2 cellular contexts compared by ENCODE assay signal in the genomic region with DNA sequence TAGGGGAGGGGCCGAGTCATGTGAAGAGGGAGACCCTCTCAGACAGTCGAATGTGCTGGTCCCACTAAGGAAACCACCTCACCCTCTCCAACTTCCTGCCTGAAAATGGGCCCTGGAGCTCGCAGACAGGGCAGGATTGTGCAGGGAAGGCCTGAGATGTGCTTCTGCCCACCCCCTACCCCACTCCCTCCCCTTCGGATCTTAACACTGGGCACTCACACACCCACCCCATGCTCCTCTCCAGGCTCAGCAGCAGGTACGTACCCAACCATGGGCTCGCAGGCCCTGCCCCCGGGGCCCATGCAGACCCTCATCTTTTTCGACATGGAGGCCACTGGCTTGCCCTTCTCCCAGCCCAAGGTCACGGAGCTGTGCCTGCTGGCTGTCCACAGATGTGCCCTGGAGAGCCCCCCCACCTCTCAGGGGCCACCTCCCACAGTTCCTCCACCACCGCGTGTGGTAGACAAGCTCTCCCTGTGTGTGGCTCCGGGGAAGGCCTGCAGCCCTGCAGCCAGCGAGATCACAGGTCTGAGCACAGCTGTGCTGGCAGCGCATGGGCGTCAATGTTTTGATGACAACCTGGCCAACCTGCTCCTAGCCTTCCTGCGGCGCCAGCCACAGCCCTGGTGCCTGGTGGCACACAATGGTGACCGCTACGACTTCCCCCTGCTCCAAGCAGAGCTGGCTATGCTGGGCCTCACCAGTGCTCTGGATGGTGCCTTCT.
A peak's percentile ranks its signal among the peaks of the same experiment; 100 is the strongest.
TF ChIP-seq lines count a peak whose summit lies in the region.

No MANE protein-coding gene starts in this region.

TF ChIP-seq in A549, 52 proteins besides CTCF, POLR2A, EP300 and RAD21:
- no peak for TF ChIP-seq FOSL2 (IDR thresholded peaks at IDR 0.05)
- TF ChIP-seq FOSL2 (CRISPR knock-in tag; IDR thresholded peaks at IDR 0.05) = no peak
- no peak for TF ChIP-seq ELK1 (IDR thresholded peaks at IDR 0.05; ENCODE audit: low read depth, low read length)
- no peak for TF ChIP-seq KDM5A (IDR thresholded peaks at IDR 0.05)
- no peak for TF ChIP-seq NR3C1 (IDR thresholded peaks at IDR 0.05)
- TF ChIP-seq RARB (CRISPR knock-in tag; IDR thresholded peaks at IDR 0.05) = no peak
- TF ChIP-seq JUN (IDR thresholded peaks at IDR 0.05) = no peak
- TF ChIP-seq GATA3 (IDR thresholded peaks at IDR 0.05; ENCODE audit: borderline replicate concordance) = no peak
- TF ChIP-seq EHMT2 (IDR thresholded peaks at IDR 0.05; ENCODE audit: low read depth) = no peak
- no peak for TF ChIP-seq ZC3H11A (IDR thresholded peaks at IDR 0.05)
- no peak for TF ChIP-seq ZFP36 (IDR thresholded peaks at IDR 0.05; ENCODE audit: borderline replicate concordance, partially characterized antibody)
- no peak for TF ChIP-seq HDAC2 (IDR thresholded peaks at IDR 0.05)
- TF ChIP-seq CEBPB (IDR thresholded peaks at IDR 0.05) = no peak
- TF ChIP-seq, protein P1, sequence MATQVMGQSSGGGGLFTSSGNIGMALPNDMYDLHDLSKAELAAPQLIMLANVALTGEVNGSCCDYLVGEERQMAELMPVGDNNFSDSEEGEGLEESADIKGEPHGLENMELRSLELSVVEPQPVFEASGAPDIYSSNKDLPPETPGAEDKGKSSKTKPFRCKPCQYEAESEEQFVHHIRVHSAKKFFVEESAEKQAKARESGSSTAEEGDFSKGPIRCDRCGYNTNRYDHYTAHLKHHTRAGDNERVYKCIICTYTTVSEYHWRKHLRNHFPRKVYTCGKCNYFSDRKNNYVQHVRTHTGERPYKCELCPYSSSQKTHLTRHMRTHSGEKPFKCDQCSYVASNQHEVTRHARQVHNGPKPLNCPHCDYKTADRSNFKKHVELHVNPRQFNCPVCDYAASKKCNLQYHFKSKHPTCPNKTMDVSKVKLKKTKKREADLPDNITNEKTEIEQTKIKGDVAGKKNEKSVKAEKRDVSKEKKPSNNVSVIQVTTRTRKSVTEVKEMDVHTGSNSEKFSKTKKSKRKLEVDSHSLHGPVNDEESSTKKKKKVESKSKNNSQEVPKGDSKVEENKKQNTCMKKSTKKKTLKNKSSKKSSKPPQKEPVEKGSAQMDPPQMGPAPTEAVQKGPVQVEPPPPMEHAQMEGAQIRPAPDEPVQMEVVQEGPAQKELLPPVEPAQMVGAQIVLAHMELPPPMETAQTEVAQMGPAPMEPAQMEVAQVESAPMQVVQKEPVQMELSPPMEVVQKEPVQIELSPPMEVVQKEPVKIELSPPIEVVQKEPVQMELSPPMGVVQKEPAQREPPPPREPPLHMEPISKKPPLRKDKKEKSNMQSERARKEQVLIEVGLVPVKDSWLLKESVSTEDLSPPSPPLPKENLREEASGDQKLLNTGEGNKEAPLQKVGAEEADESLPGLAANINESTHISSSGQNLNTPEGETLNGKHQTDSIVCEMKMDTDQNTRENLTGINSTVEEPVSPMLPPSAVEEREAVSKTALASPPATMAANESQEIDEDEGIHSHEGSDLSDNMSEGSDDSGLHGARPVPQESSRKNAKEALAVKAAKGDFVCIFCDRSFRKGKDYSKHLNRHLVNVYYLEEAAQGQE (IDR thresholded peaks at IDR 0.05) = no peak
- no peak for TF ChIP-seq CBX8 (IDR thresholded peaks at IDR 0.05)
- no peak for TF ChIP-seq TP53 (CRISPR knock-in tag; IDR thresholded peaks at IDR 0.05)
- TF ChIP-seq HOXB5 (CRISPR knock-in tag; IDR thresholded peaks at IDR 0.05) = no peak
- no peak for TF ChIP-seq HES2 (IDR thresholded peaks at IDR 0.05)
- TF ChIP-seq RCOR1 (IDR thresholded peaks at IDR 0.05; ENCODE audit: low read depth, low read length) = no peak

TF ChIP-seq in HepG2, 621 proteins besides CTCF, POLR2A, EP300 and RAD21:
- no peak for TF ChIP-seq SMYD3 (CRISPR knock-in tag; IDR thresholded peaks at IDR 0.05)
- TF ChIP-seq, protein P2, sequence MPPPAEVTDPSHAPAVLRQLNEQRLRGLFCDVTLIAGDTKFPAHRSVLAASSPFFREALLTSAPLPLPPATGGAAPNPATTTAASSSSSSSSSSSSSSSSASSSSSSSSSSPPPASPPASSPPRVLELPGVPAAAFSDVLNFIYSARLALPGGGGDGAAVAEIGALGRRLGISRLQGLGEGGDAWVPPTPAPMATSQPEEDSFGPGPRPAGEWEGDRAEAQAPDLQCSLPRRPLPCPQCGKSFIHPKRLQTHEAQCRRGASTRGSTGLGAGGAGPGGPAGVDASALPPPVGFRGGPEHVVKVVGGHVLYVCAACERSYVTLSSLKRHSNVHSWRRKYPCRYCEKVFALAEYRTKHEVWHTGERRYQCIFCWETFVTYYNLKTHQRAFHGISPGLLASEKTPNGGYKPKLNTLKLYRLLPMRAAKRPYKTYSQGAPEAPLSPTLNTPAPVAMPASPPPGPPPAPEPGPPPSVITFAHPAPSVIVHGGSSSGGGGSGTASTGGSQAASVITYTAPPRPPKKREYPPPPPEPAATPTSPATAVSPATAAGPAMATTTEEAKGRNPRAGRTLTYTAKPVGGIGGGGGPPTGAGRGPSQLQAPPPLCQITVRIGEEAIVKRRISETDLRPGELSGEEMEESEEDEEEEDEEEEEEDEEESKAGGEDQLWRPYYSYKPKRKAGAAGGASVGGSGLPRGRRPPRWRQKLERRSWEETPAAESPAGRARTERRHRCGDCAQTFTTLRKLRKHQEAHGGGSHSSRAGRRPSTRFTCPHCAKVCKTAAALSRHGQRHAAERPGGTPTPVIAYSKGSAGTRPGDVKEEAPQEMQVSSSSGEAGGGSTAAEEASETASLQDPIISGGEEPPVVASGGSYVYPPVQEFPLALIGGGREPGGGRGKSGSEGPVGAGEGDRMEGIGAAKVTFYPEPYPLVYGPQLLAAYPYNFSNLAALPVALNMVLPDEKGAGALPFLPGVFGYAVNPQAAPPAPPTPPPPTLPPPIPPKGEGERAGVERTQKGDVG (CRISPR knock-in tag; IDR thresholded peaks at IDR 0.05; ENCODE audit: borderline replicate concordance) = 0 out of 2 replicates have a peak, but pooled peaks have one; percentile 21
- peak; percentile 46; the same call in 1 of the 2 replicates for TF ChIP-seq ZNF274 (CRISPR knock-in tag; IDR thresholded peaks at IDR 0.05)
- no peak for TF ChIP-seq SALL1 (CRISPR knock-in tag; IDR thresholded peaks at IDR 0.05)
- peak; percentile 87 for TF ChIP-seq AGO2 (optimal IDR thresholded peaks at IDR 0.05; ENCODE audit: low read depth, low read length)
- 0 out of 2 replicates have a peak, but pooled peaks have one; percentile 13 for TF ChIP-seq RBFOX2 (IDR thresholded peaks at IDR 0.05; ENCODE audit: low read depth, low read length)
TF ChIP-seq in HepG2: peak in this region for 4.
